Comparison of ENCODE assay signal across 20 cellular contexts in the genomic region with DNA sequence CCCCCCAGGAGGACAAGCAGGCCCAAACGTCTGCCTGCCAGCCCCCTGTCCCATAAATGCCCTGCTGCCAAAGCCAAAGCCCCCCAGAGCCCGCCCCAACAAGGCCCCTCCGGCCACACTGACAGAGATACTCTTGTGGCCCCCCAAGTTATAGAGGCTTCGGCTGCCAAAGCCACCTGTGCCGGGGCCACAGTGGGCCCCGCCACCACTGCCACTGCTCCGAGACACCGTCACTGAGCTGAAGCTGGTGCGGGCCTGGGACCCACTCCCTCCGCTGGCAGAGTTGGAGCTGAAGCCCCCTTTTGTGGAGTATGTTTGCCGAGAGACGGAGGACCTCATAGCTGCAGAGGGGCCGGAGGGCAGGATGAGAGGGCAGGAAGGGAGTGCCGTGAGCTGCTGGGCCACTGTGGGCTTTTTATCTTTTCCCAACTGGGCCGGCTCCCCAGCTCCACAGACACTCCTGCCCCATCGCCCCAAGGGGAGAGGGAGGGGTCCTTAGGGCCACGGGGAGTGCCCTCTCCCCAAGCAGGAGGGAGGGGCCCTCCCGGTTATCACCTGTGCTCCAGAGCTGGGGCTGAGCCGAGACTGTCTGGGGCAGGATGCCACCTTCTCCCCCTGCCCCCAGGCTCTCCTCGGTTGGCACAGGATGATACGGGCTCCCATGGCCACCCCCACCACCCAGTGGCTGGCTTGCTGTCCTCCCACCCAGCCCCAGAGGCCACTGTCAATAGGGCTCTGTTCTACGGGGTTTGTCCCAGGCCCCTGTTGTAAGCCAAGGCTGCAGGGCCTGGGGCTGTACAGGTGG. TPM values are rescaled to one million over a fixed set of nuclear protein-coding genes. Genes with fewer than 3 reads are reported as not detected.
DNase-seq lines count a peak whose midpoint lies in the region; ATAC-seq, FAIRE-seq and TF ChIP-seq lines count a peak whose summit lies in the region.
"Had no signal": no experiment of that assay in that cellular context is flagged by ENCODE, and none has a peak within 500 bp of the region (broad histone marks: within the 10 kb centered on the region; RNA-seq: fewer than 3 reads in every experiment).

TSS of gene KRT79 (minus strand) at position 390 of the 805 bp plus-strand sequence. CDS start at position 339, 51 bp downstream.

- CTCF ChIA-PET in WTC11 (lab: Charles Lee), result interaction anchor here (1.0 kb wide), 1 partner anchor 31 kb away, joined by 4 read pairs; no protein-coding TSS in a partner anchor
- CTCF ChIA-PET in HepG2 (lab: Yijun Ruan, JAX; ENCODE audit: low intra/inter-chr PET ratio, low total read pairs), result no interaction called here

- 69 to 75% methylated on average over 15 to 20 of the region's 22 CpGs for WGBS in lower leg skin, 2 donors
- 81 to 92% (median 88%) methylated on average over 13 to 22 of the region's 22 CpGs for WGBS in spleen, 5 donors
- WGBS in HepG2 (ENCODE audit: low lambda C conversion rate), result 42% methylated on average over 14 of the region's 22 CpGs

- H3K27ac ChIP-seq in BLaER1 treated with 17β-estradiol and CSF1 and Interleukin-3, amounts not matched to agents 10 nM and 100 nM, result peak within 1 kb of the TSS in 9 of 11 experiments; percentile 41 to 71 (median 62); a peak in 10 of 22 replicates
- H3K27ac ChIP-seq in spleen, result no peak within 1 kb of the TSS
- no peak within 1 kb of the TSS for H3K27ac ChIP-seq in HepG2 (ENCODE audit: extremely low read length, insufficient read depth, low read length)
- no peak within 1 kb of the TSS for H3K27ac ChIP-seq in uterus
- no peak within 1 kb of the TSS for H3K27ac ChIP-seq in brain microvascular endothelial cell

- no TSS peak for BruUV-seq in HepG2 (replicated peaks; lab: Mats Ljungman, UMichigan)

- no peak within 1 kb of the TSS for H2AFZ ChIP-seq in HepG2 (ENCODE audit: low read length)

- no peaks in the 10 kb centered on the region for H3K4me1 Mint-ChIP-seq in WTC11
- H3K4me1 Mint-ChIP-seq: IgD-negative memory B cell had no signal

- TF ChIP-seq CTCF in WTC11 (IDR thresholded peaks at IDR 0.05) (no peak), lower leg skin (IDR thresholded peaks at IDR 0.05) (no peak), spleen (IDR thresholded peaks at IDR 0.05 in 8 of 11, conservative IDR thresholded peaks at IDR 0.05 in 3 of 11) (no peak), HepG2 (CRISPR knock-in tag; IDR thresholded peaks at IDR 0.05) (no peak), uterus (IDR thresholded peaks at IDR 0.05) (no peak), brain microvascular endothelial cell (IDR thresholded peaks at IDR 0.05; ENCODE audit: low read depth, low read length, missing control alignments) (no peak)

- no peak for TF ChIP-seq RAD21 in HepG2 (CRISPR knock-in tag; IDR thresholded peaks at IDR 0.05)

- no peak for TF ChIP-seq EP300 in HepG2 (IDR thresholded peaks at IDR 0.05; ENCODE audit: low read depth in 2 of 2, low read length in 2 of 2)
- no peak for TF ChIP-seq EP300 in HepG2 (CRISPR knock-in tag; IDR thresholded peaks at IDR 0.05; ENCODE audit: borderline replicate concordance)

- FAIRE-seq in HepG2 (lab: Jason Lieb, UNC), result no peak
- FAIRE-seq: D721Med, GM12892 had no signal

- TF ChIP-seq POLR2A in lower leg skin (IDR thresholded peaks at IDR 0.05) (no peak), spleen (IDR thresholded peaks at IDR 0.05) (no peak), HepG2 (IDR thresholded peaks at IDR 0.05; ENCODE audit: insufficient read depth in 1 of 2, low read depth in 2 of 2, low read length in 2 of 2) (no peak), uterus (IDR thresholded peaks at IDR 0.05) (no peak)

- peak within 1 kb of the TSS in 7 of 11 experiments; percentile 60 to 94 (median 80); a peak in 13 of 22 replicates for H3K4me2 ChIP-seq in BLaER1 treated with 17β-estradiol and CSF1 and Interleukin-3, amounts not matched to agents 10 nM and 100 nM
- no peak within 1 kb of the TSS for H3K4me2 ChIP-seq in HepG2 (ENCODE audit: low read depth, low read length)

- H3K79me2 ChIP-seq in HepG2 (ENCODE audit: insufficient read depth, low read length), result no peaks in the 10 kb centered on the region

- no peaks in the 10 kb centered on the region for H3K9me3 ChIP-seq in BLaER1 treated with 17β-estradiol and CSF1 and Interleukin-3, amounts not matched to agents 10 nM and 100 nM (replicated peaks in 1 of 11)
- H3K9me3 ChIP-seq in spleen (no peaks in the 10 kb centered on the region), HepG2 (ENCODE audit: low read length) (no peaks in the 10 kb centered on the region), uterus (no peaks in the 10 kb centered on the region)

- intact Hi-C loops in lower leg skin (cut with DNase I; ENCODE audit: low total_unique reads), result no loop called here
- intact Hi-C loops in spleen (cut with DNase I; ENCODE audit: low total_unique reads), result no loop called here
- intact Hi-C loops in HepG2 (cut with micrococcal nuclease; ENCODE audit: unreplicated experiment), result no loop called here
- intact Hi-C loops in uterus (cut with DNase I; ENCODE audit: low total_unique reads), result no loop called here

- DNase-seq in WTC11 (ENCODE audit: low spot score) (no peak), lower leg skin (ENCODE audit: low spot score in 2 of 2) (peak in 1 of 2 donors; percentile 72), spleen (peak; percentile 57), HepG2 (ENCODE audit: low spot score) (no peak), uterus (no peak), brain microvascular endothelial cell (no peak)
- DNase-seq: CD4-positive, alpha-beta T cell; DND-41; GDM1; HCEC 1CT; NCI-H1930; NCI-H2171; NCI-H82 had no signal

- no peaks in the 10 kb centered on the region for H3K27me3 ChIP-seq in BLaER1 treated with 17β-estradiol and CSF1 and Interleukin-3, amounts not matched to agents 10 nM and 100 nM
- H3K27me3 ChIP-seq in spleen (replicated peaks in 1 of 7), result peaks cover 0 to 23% (median 0%) of the 10 kb centered on the region in 7 donors
- H3K27me3 ChIP-seq in HepG2 (ENCODE audit: control insufficient read depth in 1 of 2, insufficient read depth in 2 of 2, low read length in 2 of 2), result peaks cover 5 to 47% of the 10 kb centered on the region in 2 experiments
- no peaks in the 10 kb centered on the region for H3K27me3 ChIP-seq in uterus
- no peaks in the 10 kb centered on the region for H3K27me3 ChIP-seq in brain microvascular endothelial cell (replicated peaks)

- H3K27ac Mint-ChIP-seq in WTC11, result peak within 1 kb of the TSS; percentile 9; the same call in 1 of the 2 replicates
- H3K27ac Mint-ChIP-seq: CD4-positive, alpha-beta T cell; IgD-negative memory B cell had no signal

- peaks cover 11 to 73% (median 42%) of the 10 kb centered on the region in 10 experiments for H3K4me1 ChIP-seq in BLaER1 treated with 17β-estradiol and CSF1 and Interleukin-3, amounts not matched to agents 10 nM and 100 nM
- peaks cover 0 to 14% (median 0%) of the 10 kb centered on the region in 6 donors for H3K4me1 ChIP-seq in spleen
- H3K4me1 ChIP-seq in HepG2 (ENCODE audit: insufficient read depth, low read length), result no peaks in the 10 kb centered on the region
- no peaks in the 10 kb centered on the region for H3K4me1 ChIP-seq in uterus

- ATAC-seq in WTC11 (no peak), HepG2 (no peak)

- no peak within 1 kb of the TSS for H3K4me3 Mint-ChIP-seq in WTC11
- H3K4me3 Mint-ChIP-seq: CD4-positive, alpha-beta T cell; IgD-negative memory B cell had no signal

- no peaks in the 10 kb centered on the region; a peak in 1 of 22 replicates for H4K20me1 ChIP-seq in BLaER1 treated with 17β-estradiol and CSF1 and Interleukin-3, amounts not matched to agents 10 nM and 100 nM
- no peaks in the 10 kb centered on the region for H4K20me1 ChIP-seq in HepG2 (ENCODE audit: insufficient read depth, low read length)

- POLR2A ChIA-PET in WTC11 (lab: Charles Lee) (no interaction called here), HepG2 (lab: Yijun Ruan, JAX) (no interaction called here)

- no peaks in the 10 kb centered on the region for H3K36me3 ChIP-seq in BLaER1 treated with 17β-estradiol and CSF1 and Interleukin-3, amounts not matched to agents 10 nM and 100 nM
- H3K36me3 ChIP-seq in spleen (no peaks in the 10 kb centered on the region), HepG2 (replicated peaks in 1 of 2; ENCODE audit: control insufficient read depth in 1 of 2, insufficient read depth in 2 of 2, low read length in 2 of 2) (no peaks in the 10 kb centered on the region), uterus (no peaks in the 10 kb centered on the region), brain microvascular endothelial cell (replicated peaks) (no peaks in the 10 kb centered on the region)

- no peaks in the 10 kb centered on the region for H3K36me3 Mint-ChIP-seq in WTC11
- H3K36me3 Mint-ChIP-seq: IgD-negative memory B cell had no signal

- no peak within 1 kb of the TSS for H3K9ac ChIP-seq in BLaER1 treated with 17β-estradiol and CSF1 and Interleukin-3, amounts not matched to agents 10 nM and 100 nM
- H3K9ac ChIP-seq in HepG2 (ENCODE audit: insufficient read depth, low read depth, low read length), result no peak within 1 kb of the TSS

- no peak within 1 kb of the TSS for H3K4me3 ChIP-seq in BLaER1 treated with 17β-estradiol and CSF1 and Interleukin-3, amounts not matched to agents 10 nM and 100 nM
- no peak within 1 kb of the TSS for H3K4me3 ChIP-seq in lower leg skin (ENCODE audit: low read depth, poor library complexity, severe bottlenecking)
- no peak within 1 kb of the TSS for H3K4me3 ChIP-seq in spleen
- H3K4me3 ChIP-seq in HepG2 (replicated peaks in 1 of 3; ENCODE audit: insufficient read depth in 1 of 3, low read depth in 2 of 3, low read length in 3 of 3), result no peak within 1 kb of the TSS
- H3K4me3 ChIP-seq in uterus, result no peak within 1 kb of the TSS
- H3K4me3 ChIP-seq in brain microvascular endothelial cell (ENCODE audit: low read depth, low read length), result no peak within 1 kb of the TSS

- in situ Hi-C loops in HepG2 (cut with HindIII; ENCODE audit: extremely low pct_ligation_motif_present, low pct_unique_long_range_greater_than_20kb), result no loop called here
- in situ Hi-C loops in brain microvascular endothelial cell (cut with HindIII; ENCODE audit: low pct_ligation_motif_present, low sequenced_read_pairs), result no loop called here

- H3K9me3 Mint-ChIP-seq in WTC11, result no peaks in the 10 kb centered on the region
- H3K9me3 Mint-ChIP-seq: CD4-positive, alpha-beta T cell; IgD-negative memory B cell had no signal

- H3K27me3 Mint-ChIP-seq in WTC11 (ENCODE audit: low read depth), result peaks cover 2% of the 10 kb centered on the region; the same call in 1 of the 2 replicates

RNA-seq across cellular contexts. Expression of gene KRT79, which starts in this region (rescaled TPM):
- total RNA-seq in WTC11 (2021) (not detected in 3 replicates), lower leg skin (100 to 1,000 TPM in 2 of 4 donors, 10 to 100 TPM in 1, 1 to 10 TPM in 1; 8.5 to 259 (median 78.2) TPM), spleen (under 1 TPM in 1 of 7 donors, not detected in 6; 0.37 TPM), HepG2 (2016; rRNA removed; fragmentation: Illumina TruSeq; extraction: Trizol) (not detected in 2 replicates), uterus (not detected)
- polyA plus RNA-seq in spleen (under 1 TPM in 2 of 3 donors, not detected in 1; 0.15 to 0.19 TPM), HepG2 (2011; rRNA removed) (0.09 TPM in 1 of 2 replicates, not detected in the other)
- not detected in 2 replicates for total RNA-seq in HepG2 (2016; cell fraction: cytosol; rRNA removed; fragmentation: Illumina TruSeq; extraction: Trizol; ENCODE audit: low read depth)
- not detected in 2 replicates for total RNA-seq in HepG2 (2016; cell fraction: insoluble cytoplasmic fraction; rRNA removed; fragmentation: Illumina TruSeq; extraction: Trizol)
- not detected in 2 replicates for total RNA-seq in HepG2 (2016; cell fraction: membrane; rRNA removed; fragmentation: Illumina TruSeq; extraction: Trizol)
- total RNA-seq in HepG2 (2016; cell fraction: nucleus; rRNA removed; fragmentation: Illumina TruSeq; extraction: Trizol), result not detected in 2 replicates
- polyA plus RNA-seq in HepG2 (2011; cell fraction: cytosol; rRNA removed), result not detected in 2 replicates
- polyA plus RNA-seq in HepG2 (2011; cell fraction: nucleus; rRNA removed), result not detected in 2 replicates
- polyA plus RNA-seq in HepG2 (2012), result not detected in 2 replicates
- polyA plus RNA-seq in HepG2 (2016; cell fraction: cytosol; fragmentation: Illumina TruSeq; extraction: Trizol; ENCODE audit: low read depth), result not detected in 2 replicates
- not detected in 2 replicates for polyA plus RNA-seq in HepG2 (2016; cell fraction: insoluble cytoplasmic fraction; fragmentation: Illumina TruSeq; extraction: Trizol; ENCODE audit: low read depth)
- not detected in 2 replicates for polyA plus RNA-seq in HepG2 (2016; cell fraction: membrane; fragmentation: Illumina TruSeq; extraction: Trizol; ENCODE audit: low read depth)
- polyA plus RNA-seq in HepG2 (2016; cell fraction: nucleus; fragmentation: Illumina TruSeq; extraction: Trizol; ENCODE audit: insufficient read depth, low read depth), result not detected in 2 replicates
- not detected in 2 replicates for polyA minus RNA-seq in HepG2 (2011; rRNA and poly(A)+ RNA removed; ENCODE audit: low replicate concordance)
- polyA minus RNA-seq in HepG2 (2011; cell fraction: cytosol; rRNA and poly(A)+ RNA removed), result not detected in 2 replicates
- polyA minus RNA-seq in HepG2 (2011; cell fraction: nucleus; rRNA and poly(A)+ RNA removed), result not detected in 2 replicates
- total RNA-seq: A673; CD4-positive, alpha-beta T cell; LHCN-M2; NCI-H460 had no signal
- polyA plus RNA-seq: IgD-negative memory B cell had no signal

Comparison
In these comparisons a context has a peak if more than half of its experiments do, and no peak if none do; other contexts are left out.
1. Peak in DNase-seq in spleen; RNA of the gene not detected or under 1 TPM.
2. H3K27ac ChIP-seq: peak in BLaER1 treated with 17β-estradiol and CSF1 and Interleukin-3, amounts not matched to agents 10 nM and 100 nM (9 of 11); none in spleen (0 of 8), HepG2 (single experiment), uterus (0 of 2) and brain microvascular endothelial cell (single experiment).